12 cellular contexts compared by ENCODE assay signal in genomic region chr16:11909653-11910551, GRCh38. TPM values are rescaled to one million over a fixed set of nuclear protein-coding genes. Genes with fewer than 3 reads are reported as not detected.
DNase-seq lines count a peak whose midpoint lies in the region; ATAC-seq and TF ChIP-seq lines count a peak whose summit lies in the region.
"Had no signal": no experiment of that assay in that cellular context is flagged by ENCODE, and none has a peak within 500 bp of the region (broad histone marks: within the 10 kb centered on the region; RNA-seq: fewer than 3 reads in every experiment).

No MANE protein-coding gene starts in this region.

- peak overlapping the region; percentile 32 to 62 (median 55) for H3K27ac ChIP-seq in adrenal gland
- no peak overlapping the region for H3K27ac ChIP-seq in substantia nigra (ENCODE audit: low read depth, low read length, poor library complexity, severe bottlenecking)

- no peak overlapping the region for H3K4me3 ChIP-seq in adrenal gland
- H3K4me3 ChIP-seq: thyroid gland had no signal

- no peaks in the 10 kb centered on the region for H3K36me3 ChIP-seq in adrenal gland (replicated peaks in 1 of 2)
- H3K36me3 ChIP-seq: thyroid gland had no signal

- peaks cover 50% of the 10 kb centered on the region for H3K4me1 Mint-ChIP-seq in nephron progenitor cell
- H3K4me1 Mint-ChIP-seq in effector memory CD8-positive, alpha-beta T cell (ENCODE audit: low read depth in 2 of 2), result peaks cover 46 to 62% of the 10 kb centered on the region in 2 donors

- H3K9me3 ChIP-seq in adrenal gland (replicated peaks in 1 of 3), result no peaks in the 10 kb centered on the region
- H3K9me3 ChIP-seq: thyroid gland had no signal

- TF ChIP-seq CTCF in adrenal gland (IDR thresholded peaks at IDR 0.05), result no peak
- TF ChIP-seq CTCF in nephron progenitor cell (IDR thresholded peaks at IDR 0.05), result no peak

- H3K27ac Mint-ChIP-seq in nephron progenitor cell, result peak overlapping the region; percentile 31
- peak overlapping the region in 1 of 2 donors; percentile 25 for H3K27ac Mint-ChIP-seq in effector memory CD8-positive, alpha-beta T cell

- intact Hi-C loops in adrenal gland (cut with DNase I), result loop anchor here in 1 of 2 donors (10.0 kb wide), 1 partner anchor 65 kb away; the partner anchor contains the start of gene SNX29

- ATAC-seq in GM21447 (IDR thresholded peaks at IDR 0.05; ENCODE audit: unreplicated experiment) (no peak), HG02798 (IDR thresholded peaks at IDR 0.05; ENCODE audit: poor library complexity, unreplicated experiment) (no peak)
- ATAC-seq in effector memory CD8-positive, alpha-beta T cell (replicated peaks), result no peak

- peak in 1 of 2 donors; percentile 41 for TF ChIP-seq POLR2A in adrenal gland (IDR thresholded peaks at IDR 0.05)

- DNase-seq in AG08396 (ENCODE audit: low spot score) (peak; percentile 41), GM03348 (ENCODE audit: low spot score) (peak; percentile 30), adrenal gland (peak in 1 of 7 donors; percentile 44), nephron progenitor cell (no peak), substantia nigra (lab: John Stamatoyannopoulos, UW) (no peak)
- DNase-seq in effector memory CD8-positive, alpha-beta T cell, result no peak
- DNase-seq: effector CD8-positive, alpha-beta T cell; KBM-7; thyroid gland had no signal

- H3K27me3 ChIP-seq in adrenal gland, result no peaks in the 10 kb centered on the region
- H3K27me3 ChIP-seq: thyroid gland had no signal

- peaks cover 41% of the 10 kb centered on the region for H3K36me3 Mint-ChIP-seq in nephron progenitor cell (ENCODE audit: low read depth)
- H3K36me3 Mint-ChIP-seq in effector memory CD8-positive, alpha-beta T cell (ENCODE audit: insufficient read depth), result peaks cover 57% of the 10 kb centered on the region

- peaks cover 51 to 74% of the 10 kb centered on the region in 2 donors for H3K4me1 ChIP-seq in adrenal gland (replicated peaks in 1 of 2)

- peaks cover 2% of the 10 kb centered on the region for H3K27me3 Mint-ChIP-seq in nephron progenitor cell (ENCODE audit: low read depth, poor library complexity)
- H3K27me3 Mint-ChIP-seq in effector memory CD8-positive, alpha-beta T cell, result no peaks in the 10 kb centered on the region

- WGBS in adrenal gland, 4 donors, result 57 to 59% (median 58%) methylated on average over 18 of the region's 18 CpGs

- H3K4me3 Mint-ChIP-seq in nephron progenitor cell, result peak overlapping the region; percentile 33
- H3K4me3 Mint-ChIP-seq in effector memory CD8-positive, alpha-beta T cell, result peak overlapping the region in 1 of 2 donors; percentile 3

- no peaks in the 10 kb centered on the region for H3K9me3 Mint-ChIP-seq in nephron progenitor cell
- H3K9me3 Mint-ChIP-seq in effector memory CD8-positive, alpha-beta T cell, result no peaks in the 10 kb centered on the region

RNA-seq across cellular contexts. Expression of gene GSPT1, which starts 5.9 kb away (rescaled TPM):
- total RNA-seq in adrenal gland, result 100 to 1,000 TPM in 5 of 8 donors, 10 to 100 TPM in 3; 55.2 to 188 (median 115) TPM
- polyA plus RNA-seq in adrenal gland, result 100 to 1,000 TPM in 1 of 3 donors, 10 to 100 TPM in 2; 21.1 to 246 (median 23.3) TPM

RNA-seq across cellular contexts. Expression of gene NPIPB2, which starts 31.9 kb away (rescaled TPM):
- total RNA-seq in adrenal gland, result 1 to 10 TPM; 1.6 to 7.4 (median 3.8) TPM
- 10 to 100 TPM in 2 of 3 donors, 1 to 10 TPM in 1; 4.6 to 21.2 (median 10.0) TPM for polyA plus RNA-seq in adrenal gland

RNA-seq across cellular contexts. Expression of gene TNFRSF17, which starts 55.1 kb away (rescaled TPM):
- total RNA-seq in adrenal gland, result not detected
- under 1 TPM in 2 of 3 donors, not detected in 1; 0.13 to 0.84 TPM for polyA plus RNA-seq in adrenal gland
- total RNA-seq: myocyte had no signal

RNA-seq across cellular contexts. Expression of gene RSL1D1, which starts 58.6 kb away (rescaled TPM):
- total RNA-seq in adrenal gland, result 100 to 1,000 TPM in 7 of 8 donors, 10 to 100 TPM in 1; 90.6 to 511 (median 124) TPM
- polyA plus RNA-seq in adrenal gland, result 100 to 1,000 TPM in 1 of 3 donors, 10 to 100 TPM in 2; 40.1 to 364 (median 43.1) TPM

Comparison
In these comparisons a context has a peak if more than half of its experiments do, and no peak if none do; other contexts are left out.
1. DNase-seq: peak in AG08396 (single experiment) and GM03348 (single experiment); none in nephron progenitor cell (single experiment), effector memory CD8-positive, alpha-beta T cell (0 of 3) and substantia nigra (0 of 49).